Comparison of ENCODE assay signal across 1 cellular context in the genomic region with DNA sequence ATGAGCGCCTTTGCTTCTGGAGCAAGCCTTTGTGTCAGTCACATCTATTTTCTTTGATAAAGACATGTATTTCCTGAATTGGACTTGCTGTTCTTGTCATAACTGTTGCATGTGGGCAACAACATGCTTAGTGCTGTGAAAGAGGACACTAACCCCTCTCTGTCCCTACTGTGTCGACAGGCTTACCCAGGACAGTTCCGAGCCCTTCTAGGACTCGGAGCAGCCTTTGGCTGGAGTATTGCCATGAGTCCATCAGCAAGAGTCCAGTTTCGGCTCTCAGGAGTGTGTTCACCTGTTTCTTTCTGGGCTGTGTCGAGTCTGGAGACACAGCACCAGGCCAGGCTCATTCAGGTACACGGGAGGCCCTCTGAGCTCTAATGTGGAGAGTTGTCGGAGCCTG.
TF ChIP-seq lines count a peak whose summit lies in the region.

No MANE protein-coding gene starts in this region.

TF ChIP-seq in GM23338, 12 proteins besides CTCF, POLR2A, EP300 and RAD21 (continued from another document):
- TF ChIP-seq, protein P1, sequence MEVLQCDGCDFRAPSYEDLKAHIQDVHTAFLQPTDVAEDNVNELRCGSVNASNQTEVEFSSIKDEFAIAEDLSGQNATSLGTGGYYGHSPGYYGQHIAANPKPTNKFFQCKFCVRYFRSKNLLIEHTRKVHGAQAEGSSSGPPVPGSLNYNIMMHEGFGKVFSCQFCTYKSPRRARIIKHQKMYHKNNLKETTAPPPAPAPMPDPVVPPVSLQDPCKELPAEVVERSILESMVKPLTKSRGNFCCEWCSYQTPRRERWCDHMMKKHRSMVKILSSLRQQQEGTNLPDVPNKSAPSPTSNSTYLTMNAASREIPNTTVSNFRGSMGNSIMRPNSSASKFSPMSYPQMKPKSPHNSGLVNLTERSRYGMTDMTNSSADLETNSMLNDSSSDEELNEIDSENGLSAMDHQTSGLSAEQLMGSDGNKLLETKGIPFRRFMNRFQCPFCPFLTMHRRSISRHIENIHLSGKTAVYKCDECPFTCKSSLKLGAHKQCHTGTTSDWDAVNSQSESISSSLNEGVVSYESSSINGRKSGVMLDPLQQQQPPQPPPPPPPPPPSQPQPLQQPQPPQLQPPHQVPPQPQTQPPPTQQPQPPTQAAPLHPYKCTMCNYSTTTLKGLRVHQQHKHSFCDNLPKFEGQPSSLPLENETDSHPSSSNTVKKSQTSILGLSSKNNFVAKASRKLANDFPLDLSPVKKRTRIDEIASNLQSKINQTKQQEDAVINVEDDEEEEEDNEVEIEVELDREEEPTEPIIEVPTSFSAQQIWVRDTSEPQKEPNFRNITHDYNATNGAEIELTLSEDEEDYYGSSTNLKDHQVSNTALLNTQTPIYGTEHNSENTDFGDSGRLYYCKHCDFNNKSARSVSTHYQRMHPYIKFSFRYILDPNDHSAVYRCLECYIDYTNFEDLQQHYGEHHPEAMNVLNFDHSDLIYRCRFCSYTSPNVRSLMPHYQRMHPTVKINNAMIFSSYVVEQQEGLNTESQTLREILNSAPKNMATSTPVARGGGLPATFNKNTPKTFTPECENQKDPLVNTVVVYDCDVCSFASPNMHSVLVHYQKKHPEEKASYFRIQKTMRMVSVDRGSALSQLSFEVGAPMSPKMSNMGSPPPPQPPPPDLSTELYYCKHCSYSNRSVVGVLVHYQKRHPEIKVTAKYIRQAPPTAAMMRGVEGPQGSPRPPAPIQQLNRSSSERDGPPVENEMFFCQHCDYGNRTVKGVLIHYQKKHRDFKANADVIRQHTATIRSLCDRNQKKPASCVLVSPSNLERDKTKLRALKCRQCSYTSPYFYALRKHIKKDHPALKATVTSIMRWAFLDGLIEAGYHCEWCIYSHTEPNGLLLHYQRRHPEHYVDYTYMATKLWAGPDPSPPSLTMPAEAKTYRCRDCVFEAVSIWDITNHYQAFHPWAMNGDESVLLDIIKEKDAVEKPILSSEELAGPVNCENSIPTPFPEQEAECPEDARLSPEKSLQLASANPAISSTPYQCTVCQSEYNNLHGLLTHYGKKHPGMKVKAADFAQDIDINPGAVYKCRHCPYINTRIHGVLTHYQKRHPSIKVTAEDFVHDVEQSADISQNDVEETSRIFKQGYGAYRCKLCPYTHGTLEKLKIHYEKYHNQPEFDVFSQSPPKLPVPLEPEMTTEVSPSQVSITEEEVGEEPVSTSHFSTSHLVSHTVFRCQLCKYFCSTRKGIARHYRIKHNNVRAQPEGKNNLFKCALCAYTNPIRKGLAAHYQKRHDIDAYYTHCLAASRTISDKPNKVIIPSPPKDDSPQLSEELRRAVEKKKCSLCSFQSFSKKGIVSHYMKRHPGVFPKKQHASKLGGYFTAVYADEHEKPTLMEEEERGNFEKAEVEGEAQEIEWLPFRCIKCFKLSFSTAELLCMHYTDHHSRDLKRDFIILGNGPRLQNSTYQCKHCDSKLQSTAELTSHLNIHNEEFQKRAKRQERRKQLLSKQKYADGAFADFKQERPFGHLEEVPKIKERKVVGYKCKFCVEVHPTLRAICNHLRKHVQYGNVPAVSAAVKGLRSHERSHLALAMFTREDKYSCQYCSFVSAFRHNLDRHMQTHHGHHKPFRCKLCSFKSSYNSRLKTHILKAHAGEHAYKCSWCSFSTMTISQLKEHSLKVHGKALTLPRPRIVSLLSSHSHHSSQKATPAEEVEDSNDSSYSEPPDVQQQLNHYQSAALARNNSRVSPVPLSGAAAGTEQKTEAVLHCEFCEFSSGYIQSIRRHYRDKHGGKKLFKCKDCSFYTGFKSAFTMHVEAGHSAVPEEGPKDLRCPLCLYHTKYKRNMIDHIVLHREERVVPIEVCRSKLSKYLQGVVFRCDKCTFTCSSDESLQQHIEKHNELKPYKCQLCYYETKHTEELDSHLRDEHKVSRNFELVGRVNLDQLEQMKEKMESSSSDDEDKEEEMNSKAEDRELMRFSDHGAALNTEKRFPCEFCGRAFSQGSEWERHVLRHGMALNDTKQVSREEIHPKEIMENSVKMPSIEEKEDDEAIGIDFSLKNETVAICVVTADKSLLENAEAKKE (CRISPR knock-in tag; IDR thresholded peaks at IDR 0.05), result no peak
- TF ChIP-seq, protein P2, sequence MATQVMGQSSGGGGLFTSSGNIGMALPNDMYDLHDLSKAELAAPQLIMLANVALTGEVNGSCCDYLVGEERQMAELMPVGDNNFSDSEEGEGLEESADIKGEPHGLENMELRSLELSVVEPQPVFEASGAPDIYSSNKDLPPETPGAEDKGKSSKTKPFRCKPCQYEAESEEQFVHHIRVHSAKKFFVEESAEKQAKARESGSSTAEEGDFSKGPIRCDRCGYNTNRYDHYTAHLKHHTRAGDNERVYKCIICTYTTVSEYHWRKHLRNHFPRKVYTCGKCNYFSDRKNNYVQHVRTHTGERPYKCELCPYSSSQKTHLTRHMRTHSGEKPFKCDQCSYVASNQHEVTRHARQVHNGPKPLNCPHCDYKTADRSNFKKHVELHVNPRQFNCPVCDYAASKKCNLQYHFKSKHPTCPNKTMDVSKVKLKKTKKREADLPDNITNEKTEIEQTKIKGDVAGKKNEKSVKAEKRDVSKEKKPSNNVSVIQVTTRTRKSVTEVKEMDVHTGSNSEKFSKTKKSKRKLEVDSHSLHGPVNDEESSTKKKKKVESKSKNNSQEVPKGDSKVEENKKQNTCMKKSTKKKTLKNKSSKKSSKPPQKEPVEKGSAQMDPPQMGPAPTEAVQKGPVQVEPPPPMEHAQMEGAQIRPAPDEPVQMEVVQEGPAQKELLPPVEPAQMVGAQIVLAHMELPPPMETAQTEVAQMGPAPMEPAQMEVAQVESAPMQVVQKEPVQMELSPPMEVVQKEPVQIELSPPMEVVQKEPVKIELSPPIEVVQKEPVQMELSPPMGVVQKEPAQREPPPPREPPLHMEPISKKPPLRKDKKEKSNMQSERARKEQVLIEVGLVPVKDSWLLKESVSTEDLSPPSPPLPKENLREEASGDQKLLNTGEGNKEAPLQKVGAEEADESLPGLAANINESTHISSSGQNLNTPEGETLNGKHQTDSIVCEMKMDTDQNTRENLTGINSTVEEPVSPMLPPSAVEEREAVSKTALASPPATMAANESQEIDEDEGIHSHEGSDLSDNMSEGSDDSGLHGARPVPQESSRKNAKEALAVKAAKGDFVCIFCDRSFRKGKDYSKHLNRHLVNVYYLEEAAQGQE (IDR thresholded peaks at IDR 0.05; ENCODE audit: unreplicated experiment), result no peak
- TF ChIP-seq EZH2phosphoT487 (IDR thresholded peaks at IDR 0.05; ENCODE audit: unreplicated experiment), result no peak
- TF ChIP-seq ZNF331 (CRISPR knock-in tag; IDR thresholded peaks at IDR 0.05; ENCODE audit: low read depth), result no peak
- no peak for TF ChIP-seq CREB1 (CRISPR knock-in tag; IDR thresholded peaks at IDR 0.05; ENCODE audit: low read depth)
- TF ChIP-seq EZH2 (IDR thresholded peaks at IDR 0.05; ENCODE audit: low read depth, unreplicated experiment), result no peak
- no peak for TF ChIP-seq ZNF114 (CRISPR knock-in tag; IDR thresholded peaks at IDR 0.05)
